1 cellular context compared by ENCODE assay signal in the genomic region with DNA sequence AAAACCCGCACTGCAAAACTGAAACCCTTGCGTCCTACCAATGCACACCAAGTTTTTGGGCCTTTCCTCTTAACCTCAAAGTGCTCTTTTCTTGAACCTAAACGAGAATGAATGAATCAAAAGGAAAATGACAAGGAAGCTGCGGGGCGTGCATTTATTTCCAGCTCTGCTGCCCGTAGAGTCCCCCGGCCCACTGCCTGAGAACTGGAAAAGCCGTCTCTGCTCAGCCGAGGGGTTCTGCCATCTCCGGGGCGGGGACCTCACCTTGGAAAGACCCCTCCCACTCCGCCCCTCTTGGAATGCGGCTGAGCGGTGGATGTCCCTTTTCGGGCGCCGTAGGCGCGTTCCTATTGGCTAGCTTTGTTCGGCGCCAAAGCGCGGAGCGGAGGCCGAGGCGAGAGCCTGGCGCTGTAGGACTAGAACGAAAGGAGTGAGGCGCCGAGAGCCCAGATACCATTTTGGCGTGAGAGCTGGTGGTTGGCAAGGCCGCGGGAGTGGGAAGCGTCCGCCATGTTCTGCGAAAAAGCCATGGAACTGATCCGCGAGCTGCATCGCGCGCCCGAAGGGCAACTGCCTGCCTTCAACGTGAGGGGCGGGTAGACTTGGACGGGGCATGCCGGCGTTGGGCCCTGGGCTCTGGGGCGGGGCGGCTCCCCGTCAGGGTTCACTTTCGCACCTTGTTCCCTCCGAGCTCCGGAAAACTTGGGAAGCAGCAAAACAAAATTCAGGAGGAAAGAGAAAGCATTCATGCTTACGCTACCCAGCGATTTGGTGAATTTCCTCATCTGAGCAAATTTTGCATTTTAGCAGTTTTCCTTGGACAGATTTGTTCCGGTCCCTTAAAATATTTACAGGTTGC.
TF ChIP-seq lines count a peak whose summit lies in the region.

A gene (plus strand): TSS at position 363 of the 859 bp plus-strand sequence. CDS start 148 bp downstream, at position 511.

TF ChIP-seq in HepG2, 621 proteins besides CTCF, POLR2A, EP300 and RAD21 (continued from another document and continues in another):
- TF ChIP-seq, protein P1, sequence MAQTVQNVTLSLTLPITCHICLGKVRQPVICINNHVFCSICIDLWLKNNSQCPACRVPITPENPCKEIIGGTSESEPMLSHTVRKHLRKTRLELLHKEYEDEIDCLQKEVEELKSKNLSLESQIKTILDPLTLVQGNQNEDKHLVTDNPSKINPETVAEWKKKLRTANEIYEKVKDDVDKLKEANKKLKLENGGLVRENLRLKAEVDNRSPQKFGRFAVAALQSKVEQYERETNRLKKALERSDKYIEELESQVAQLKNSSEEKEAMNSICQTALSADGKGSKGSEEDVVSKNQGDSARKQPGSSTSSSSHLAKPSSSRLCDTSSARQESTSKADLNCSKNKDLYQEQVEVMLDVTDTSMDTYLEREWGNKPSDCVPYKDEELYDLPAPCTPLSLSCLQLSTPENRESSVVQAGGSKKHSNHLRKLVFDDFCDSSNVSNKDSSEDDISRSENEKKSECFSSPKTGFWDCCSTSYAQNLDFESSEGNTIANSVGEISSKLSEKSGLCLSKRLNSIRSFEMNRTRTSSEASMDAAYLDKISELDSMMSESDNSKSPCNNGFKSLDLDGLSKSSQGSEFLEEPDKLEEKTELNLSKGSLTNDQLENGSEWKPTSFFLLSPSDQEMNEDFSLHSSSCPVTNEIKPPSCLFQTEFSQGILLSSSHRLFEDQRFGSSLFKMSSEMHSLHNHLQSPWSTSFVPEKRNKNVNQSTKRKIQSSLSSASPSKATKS (CRISPR knock-in tag; IDR thresholded peaks at IDR 0.05), result no peak
- TF ChIP-seq SETDB1 (CRISPR knock-in tag; IDR thresholded peaks at IDR 0.05; ENCODE audit: borderline replicate concordance) (no peak), HOXD1 (CRISPR knock-in tag; IDR thresholded peaks at IDR 0.05) (peak; percentile 98), ZBTB3 (CRISPR knock-in tag; IDR thresholded peaks at IDR 0.05; ENCODE audit: borderline replicate concordance, low read depth) (peak; percentile 76; the same call in 1 of the 2 replicates), PHF5A (CRISPR knock-in tag; IDR thresholded peaks at IDR 0.05; ENCODE audit: low read depth, unreplicated experiment) (peak; percentile 9), ZNF660 (CRISPR knock-in tag; IDR thresholded peaks at IDR 0.05; ENCODE audit: borderline replicate concordance, low read depth) (no peak), KMT2B (CRISPR knock-in tag; IDR thresholded peaks at IDR 0.05) (peak; percentile 99), ZFP36L1 (CRISPR knock-in tag; IDR thresholded peaks at IDR 0.05) (peak; percentile 99; the same call in 1 of the 2 replicates), ELF1 (CRISPR knock-in tag; IDR thresholded peaks at IDR 0.05) (peak; percentile 83), ZNF766 (CRISPR knock-in tag; IDR thresholded peaks at IDR 0.05; ENCODE audit: borderline replicate concordance) (peak; percentile 98), AGO1 (IDR thresholded peaks at IDR 0.05; ENCODE audit: low read depth, low read length, poor library complexity, severe bottlenecking) (peak; percentile 79), EED (CRISPR knock-in tag; IDR thresholded peaks at IDR 0.05) (peak; percentile 94; the same call in 1 of the 2 replicates), ZNF207 (IDR thresholded peaks at IDR 0.05; ENCODE audit: borderline replicate concordance) (no peak), ZNF75D (CRISPR knock-in tag; IDR thresholded peaks at IDR 0.05; ENCODE audit: borderline replicate concordance) (peak; percentile 54; the same call in 1 of the 2 replicates), HNRNPH1 (optimal IDR thresholded peaks at IDR 0.05; ENCODE audit: low read depth, low read length) (no peak), ISL2 (CRISPR knock-in tag; IDR thresholded peaks at IDR 0.05) (peak; percentile 95), SNAPC2 (CRISPR knock-in tag; IDR thresholded peaks at IDR 0.05) (peak; percentile 97), ZNF746 (CRISPR knock-in tag; IDR thresholded peaks at IDR 0.05) (peak; percentile 95), ZSCAN9 (CRISPR knock-in tag; IDR thresholded peaks at IDR 0.05; ENCODE audit: borderline replicate concordance) (peak; percentile 94), KDM2A (CRISPR knock-in tag; IDR thresholded peaks at IDR 0.05; ENCODE audit: borderline replicate concordance, low read depth) (peak; percentile 99), ZFX (CRISPR knock-in tag; IDR thresholded peaks at IDR 0.05; ENCODE audit: low read depth) (peak; percentile 99), ZNF33B (CRISPR knock-in tag; IDR thresholded peaks at IDR 0.05) (peak; percentile 97), SPEN (CRISPR knock-in tag; IDR thresholded peaks at IDR 0.05; ENCODE audit: low read depth) (peak; percentile 99), ZNF496 (CRISPR knock-in tag; IDR thresholded peaks at IDR 0.05; ENCODE audit: insufficient replicate concordance) (no peak), TCF12 (IDR thresholded peaks at IDR 0.05) (no peak), TCF12 (CRISPR knock-in tag; IDR thresholded peaks at IDR 0.05) (peak; percentile 85), ZNF205 (CRISPR knock-in tag; IDR thresholded peaks at IDR 0.05) (peak; percentile 84; the same call in 1 of the 2 replicates), ONECUT2 (CRISPR knock-in tag; IDR thresholded peaks at IDR 0.05) (peak; percentile 80; the same call in 1 of the 2 replicates), GFI1 (CRISPR knock-in tag; IDR thresholded peaks at IDR 0.05; ENCODE audit: borderline replicate concordance) (peak; percentile 88), ARHGAP35 (CRISPR knock-in tag; IDR thresholded peaks at IDR 0.05; ENCODE audit: borderline replicate concordance) (peak; percentile 99), DNMT1 (CRISPR knock-in tag; IDR thresholded peaks at IDR 0.05) (peak; percentile 99), U2AF1 (optimal IDR thresholded peaks at IDR 0.05; ENCODE audit: low read depth, low read length) (peak; percentile 96), KAT2B (IDR thresholded peaks at IDR 0.05; ENCODE audit: borderline replicate concordance, low read depth, low read length) (no peak), GABPB1 (CRISPR knock-in tag; IDR thresholded peaks at IDR 0.05) (peak; percentile 88), HES4 (CRISPR knock-in tag; IDR thresholded peaks at IDR 0.05; ENCODE audit: borderline replicate concordance) (peak; percentile 97; the same call in 1 of the 2 replicates), NBN (conservative IDR thresholded peaks at IDR 0.05) (no peak), ZFY (CRISPR knock-in tag; IDR thresholded peaks at IDR 0.05) (peak; percentile 99), TRIM24 (CRISPR knock-in tag; IDR thresholded peaks at IDR 0.05) (0 out of 2 replicates have a peak, but pooled peaks have one; percentile 55), NFE2L1 (CRISPR knock-in tag; IDR thresholded peaks at IDR 0.05; ENCODE audit: borderline replicate concordance) (peak; percentile 97; the same call in 1 of the 2 replicates), ZSCAN20 (CRISPR knock-in tag; IDR thresholded peaks at IDR 0.05; ENCODE audit: borderline replicate concordance) (peak; percentile 99), MEF2D (CRISPR knock-in tag; IDR thresholded peaks at IDR 0.05) (peak; percentile 95), IRX3 (CRISPR knock-in tag; IDR thresholded peaks at IDR 0.05; ENCODE audit: borderline replicate concordance, low read depth) (peak; percentile 99), GABPA (IDR thresholded peaks at IDR 0.05; ENCODE audit: low read depth, low read length) (no peak), GABPA (CRISPR knock-in tag; IDR thresholded peaks at IDR 0.05; ENCODE audit: low read depth) (peak; percentile 62)
- TF ChIP-seq, protein P2, sequence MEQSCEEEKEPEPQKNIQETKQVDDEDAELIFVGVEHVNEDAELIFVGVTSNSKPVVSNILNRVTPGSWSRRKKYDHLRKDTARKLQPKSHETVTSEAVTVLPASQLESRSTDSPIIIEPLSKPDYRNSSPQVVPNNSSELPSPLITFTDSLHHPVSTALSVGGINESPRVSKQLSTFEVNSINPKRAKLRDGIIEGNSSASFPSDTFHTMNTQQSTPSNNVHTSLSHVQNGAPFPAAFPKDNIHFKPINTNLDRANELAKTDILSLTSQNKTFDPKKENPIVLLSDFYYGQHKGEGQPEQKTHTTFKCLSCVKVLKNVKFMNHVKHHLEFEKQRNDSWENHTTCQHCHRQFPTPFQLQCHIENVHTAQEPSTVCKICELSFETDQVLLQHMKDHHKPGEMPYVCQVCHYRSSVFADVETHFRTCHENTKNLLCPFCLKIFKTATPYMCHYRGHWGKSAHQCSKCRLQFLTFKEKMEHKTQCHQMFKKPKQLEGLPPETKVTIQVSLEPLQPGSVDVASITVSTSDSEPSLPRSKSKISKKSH (CRISPR knock-in tag; IDR thresholded peaks at IDR 0.05; ENCODE audit: borderline replicate concordance), result peak; percentile 99
- TF ChIP-seq, protein P3, sequence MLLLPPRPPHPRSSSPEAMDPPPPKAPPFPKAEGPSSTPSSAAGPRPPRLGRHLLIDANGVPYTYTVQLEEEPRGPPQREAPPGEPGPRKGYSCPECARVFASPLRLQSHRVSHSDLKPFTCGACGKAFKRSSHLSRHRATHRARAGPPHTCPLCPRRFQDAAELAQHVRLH (CRISPR knock-in tag; IDR thresholded peaks at IDR 0.05; ENCODE audit: borderline replicate concordance, low read depth), result peak; percentile 98; the same call in 1 of the 2 replicates
- TF ChIP-seq, protein P4, sequence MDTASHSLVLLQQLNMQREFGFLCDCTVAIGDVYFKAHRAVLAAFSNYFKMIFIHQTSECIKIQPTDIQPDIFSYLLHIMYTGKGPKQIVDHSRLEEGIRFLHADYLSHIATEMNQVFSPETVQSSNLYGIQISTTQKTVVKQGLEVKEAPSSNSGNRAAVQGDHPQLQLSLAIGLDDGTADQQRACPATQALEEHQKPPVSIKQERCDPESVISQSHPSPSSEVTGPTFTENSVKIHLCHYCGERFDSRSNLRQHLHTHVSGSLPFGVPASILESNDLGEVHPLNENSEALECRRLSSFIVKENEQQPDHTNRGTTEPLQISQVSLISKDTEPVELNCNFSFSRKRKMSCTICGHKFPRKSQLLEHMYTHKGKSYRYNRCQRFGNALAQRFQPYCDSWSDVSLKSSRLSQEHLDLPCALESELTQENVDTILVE (CRISPR knock-in tag; IDR thresholded peaks at IDR 0.05), result peak; percentile 80; the same call in 1 of the 2 replicates
- TF ChIP-seq, protein P5, sequence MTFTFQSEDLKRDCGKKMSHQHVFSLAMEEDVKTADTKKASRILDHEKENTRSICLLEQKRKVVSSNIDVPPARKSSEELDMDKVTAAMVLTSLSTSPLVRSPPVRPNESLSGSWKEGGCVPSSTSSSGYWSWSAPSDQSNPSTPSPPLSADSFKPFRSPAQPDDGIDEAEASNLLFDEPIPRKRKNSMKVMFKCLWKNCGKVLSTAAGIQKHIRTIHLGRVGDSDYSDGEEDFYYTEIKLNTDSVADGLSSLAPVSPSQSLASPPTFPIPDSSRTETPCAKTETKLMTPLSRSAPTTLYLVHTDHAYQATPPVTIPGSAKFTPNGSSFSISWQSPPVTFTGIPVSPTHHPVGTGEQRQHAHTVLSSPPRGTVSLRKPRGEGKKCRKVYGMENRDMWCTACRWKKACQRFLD (CRISPR knock-in tag; IDR thresholded peaks at IDR 0.05; ENCODE audit: borderline replicate concordance), result peak; percentile 99
- TF ChIP-seq, protein P6, sequence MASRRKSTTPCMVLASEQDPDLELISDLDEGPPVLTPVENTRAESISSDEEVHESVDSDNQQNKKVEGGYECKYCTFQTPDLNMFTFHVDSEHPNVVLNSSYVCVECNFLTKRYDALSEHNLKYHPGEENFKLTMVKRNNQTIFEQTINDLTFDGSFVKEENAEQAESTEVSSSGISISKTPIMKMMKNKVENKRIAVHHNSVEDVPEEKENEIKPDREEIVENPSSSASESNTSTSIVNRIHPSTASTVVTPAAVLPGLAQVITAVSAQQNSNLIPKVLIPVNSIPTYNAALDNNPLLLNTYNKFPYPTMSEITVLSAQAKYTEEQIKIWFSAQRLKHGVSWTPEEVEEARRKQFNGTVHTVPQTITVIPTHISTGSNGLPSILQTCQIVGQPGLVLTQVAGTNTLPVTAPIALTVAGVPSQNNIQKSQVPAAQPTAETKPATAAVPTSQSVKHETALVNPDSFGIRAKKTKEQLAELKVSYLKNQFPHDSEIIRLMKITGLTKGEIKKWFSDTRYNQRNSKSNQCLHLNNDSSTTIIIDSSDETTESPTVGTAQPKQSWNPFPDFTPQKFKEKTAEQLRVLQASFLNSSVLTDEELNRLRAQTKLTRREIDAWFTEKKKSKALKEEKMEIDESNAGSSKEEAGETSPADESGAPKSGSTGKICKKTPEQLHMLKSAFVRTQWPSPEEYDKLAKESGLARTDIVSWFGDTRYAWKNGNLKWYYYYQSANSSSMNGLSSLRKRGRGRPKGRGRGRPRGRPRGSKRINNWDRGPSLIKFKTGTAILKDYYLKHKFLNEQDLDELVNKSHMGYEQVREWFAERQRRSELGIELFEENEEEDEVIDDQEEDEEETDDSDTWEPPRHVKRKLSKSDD (CRISPR knock-in tag; IDR thresholded peaks at IDR 0.05; ENCODE audit: low read depth), result peak; percentile 90
- TF ChIP-seq, protein P7, sequence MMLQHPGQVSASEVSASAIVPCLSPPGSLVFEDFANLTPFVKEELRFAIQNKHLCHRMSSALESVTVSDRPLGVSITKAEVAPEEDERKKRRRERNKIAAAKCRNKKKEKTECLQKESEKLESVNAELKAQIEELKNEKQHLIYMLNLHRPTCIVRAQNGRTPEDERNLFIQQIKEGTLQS (CRISPR knock-in tag; IDR thresholded peaks at IDR 0.05), result no peak; the same call in none of the 2 replicates
- TF ChIP-seq, protein P8, sequence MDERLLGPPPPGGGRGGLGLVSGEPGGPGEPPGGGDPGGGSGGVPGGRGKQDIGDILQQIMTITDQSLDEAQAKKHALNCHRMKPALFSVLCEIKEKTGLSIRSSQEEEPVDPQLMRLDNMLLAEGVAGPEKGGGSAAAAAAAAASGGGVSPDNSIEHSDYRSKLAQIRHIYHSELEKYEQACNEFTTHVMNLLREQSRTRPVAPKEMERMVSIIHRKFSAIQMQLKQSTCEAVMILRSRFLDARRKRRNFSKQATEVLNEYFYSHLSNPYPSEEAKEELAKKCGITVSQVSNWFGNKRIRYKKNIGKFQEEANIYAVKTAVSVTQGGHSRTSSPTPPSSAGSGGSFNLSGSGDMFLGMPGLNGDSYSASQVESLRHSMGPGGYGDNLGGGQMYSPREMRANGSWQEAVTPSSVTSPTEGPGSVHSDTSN (CRISPR knock-in tag; IDR thresholded peaks at IDR 0.05), result no peak
- TF ChIP-seq, protein P9, sequence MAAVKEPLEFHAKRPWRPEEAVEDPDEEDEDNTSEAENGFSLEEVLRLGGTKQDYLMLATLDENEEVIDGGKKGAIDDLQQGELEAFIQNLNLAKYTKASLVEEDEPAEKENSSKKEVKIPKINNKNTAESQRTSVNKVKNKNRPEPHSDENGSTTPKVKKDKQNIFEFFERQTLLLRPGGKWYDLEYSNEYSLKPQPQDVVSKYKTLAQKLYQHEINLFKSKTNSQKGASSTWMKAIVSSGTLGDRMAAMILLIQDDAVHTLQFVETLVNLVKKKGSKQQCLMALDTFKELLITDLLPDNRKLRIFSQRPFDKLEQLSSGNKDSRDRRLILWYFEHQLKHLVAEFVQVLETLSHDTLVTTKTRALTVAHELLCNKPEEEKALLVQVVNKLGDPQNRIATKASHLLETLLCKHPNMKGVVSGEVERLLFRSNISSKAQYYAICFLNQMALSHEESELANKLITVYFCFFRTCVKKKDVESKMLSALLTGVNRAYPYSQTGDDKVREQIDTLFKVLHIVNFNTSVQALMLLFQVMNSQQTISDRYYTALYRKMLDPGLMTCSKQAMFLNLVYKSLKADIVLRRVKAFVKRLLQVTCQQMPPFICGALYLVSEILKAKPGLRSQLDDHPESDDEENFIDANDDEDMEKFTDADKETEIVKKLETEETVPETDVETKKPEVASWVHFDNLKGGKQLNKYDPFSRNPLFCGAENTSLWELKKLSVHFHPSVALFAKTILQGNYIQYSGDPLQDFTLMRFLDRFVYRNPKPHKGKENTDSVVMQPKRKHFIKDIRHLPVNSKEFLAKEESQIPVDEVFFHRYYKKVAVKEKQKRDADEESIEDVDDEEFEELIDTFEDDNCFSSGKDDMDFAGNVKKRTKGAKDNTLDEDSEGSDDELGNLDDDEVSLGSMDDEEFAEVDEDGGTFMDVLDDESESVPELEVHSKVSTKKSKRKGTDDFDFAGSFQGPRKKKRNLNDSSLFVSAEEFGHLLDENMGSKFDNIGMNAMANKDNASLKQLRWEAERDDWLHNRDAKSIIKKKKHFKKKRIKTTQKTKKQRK (IDR thresholded peaks at IDR 0.05; ENCODE audit: low read length), result no peak
